In the genomic region with DNA sequence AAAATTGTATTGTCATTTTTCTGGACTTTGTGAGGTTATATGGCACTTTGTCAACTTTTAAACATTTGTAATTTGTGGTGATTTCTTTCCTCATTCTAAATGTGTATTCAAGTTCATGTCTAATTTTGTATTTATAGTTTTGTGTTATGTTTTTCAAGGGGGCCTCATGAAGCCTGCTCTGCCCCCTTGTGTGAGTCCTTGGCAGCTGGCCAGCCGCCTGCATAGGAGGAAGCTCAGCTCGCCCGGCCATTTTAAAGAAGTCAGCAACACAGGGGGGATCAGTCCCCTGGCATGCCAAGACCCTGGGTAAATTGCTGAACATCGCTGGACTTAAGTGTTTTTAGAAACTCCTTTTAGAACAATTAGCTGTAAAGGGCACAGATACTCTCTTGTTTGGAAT, we compare ENCODE assay signal across 24 cellular contexts.
"Had no signal": no experiment of that assay in that cellular context is flagged by ENCODE, and none has a peak within 500 bp of the region (broad histone marks: within the 10 kb centered on the region; RNA-seq: fewer than 3 reads in every experiment).

No MANE protein-coding gene starts in this region.

- H3K4me3 Mint-ChIP-seq: activated naive CD4-positive, alpha-beta T cell treated with anti-CD3 and anti-CD28 coated beads, Interleukin-2, amount 50 U/mL, for 24 hours; dendritic cell treated with granulocyte-macrophage colony-stimulating factor and Interleukin-4, amounts not matched to agents 40 ng/mL and 50 ng/mL, for 4 days; neural crest cell; stimulated activated memory B cell treated with anti-CD40 and anti-IgM and Interleukin-4, amounts not matched to agents 10 μg/mL and 1 μg/mL and 100 μg/mL, for 72 hours; T-helper 2 cell treated with Interferon-gamma antibody and Interleukin-4, amounts not matched to agents 5 μg/mL and 100 μg/mL, for 36 hours; WTC11 had no signal

- H3K27me3 Mint-ChIP-seq: activated naive CD4-positive, alpha-beta T cell treated with anti-CD3 and anti-CD28 coated beads, Interleukin-2, amount 50 U/mL, for 24 hours; dendritic cell treated with granulocyte-macrophage colony-stimulating factor and Interleukin-4, amounts not matched to agents 40 ng/mL and 50 ng/mL, for 4 days; stimulated activated memory B cell treated with anti-CD40 and anti-IgM and Interleukin-4, amounts not matched to agents 10 μg/mL and 1 μg/mL and 100 μg/mL, for 72 hours had no signal

- H3K27ac Mint-ChIP-seq: activated naive CD4-positive, alpha-beta T cell treated with anti-CD3 and anti-CD28 coated beads, Interleukin-2, amount 50 U/mL, for 24 hours; dendritic cell treated with granulocyte-macrophage colony-stimulating factor and Interleukin-4, amounts not matched to agents 40 ng/mL and 50 ng/mL, for 4 days; stimulated activated memory B cell treated with anti-CD40 and anti-IgM and Interleukin-4, amounts not matched to agents 10 μg/mL and 1 μg/mL and 100 μg/mL, for 72 hours; T-helper 2 cell treated with Interferon-gamma antibody and Interleukin-4, amounts not matched to agents 5 μg/mL and 100 μg/mL, for 36 hours; WTC11 had no signal

- H3K9me3 Mint-ChIP-seq: activated naive CD4-positive, alpha-beta T cell treated with anti-CD3 and anti-CD28 coated beads, Interleukin-2, amount 50 U/mL, for 24 hours; dendritic cell treated with granulocyte-macrophage colony-stimulating factor and Interleukin-4, amounts not matched to agents 40 ng/mL and 50 ng/mL, for 4 days had no signal

- H3K27me3 ChIP-seq: body of pancreas, foreskin keratinocyte, stomach, suprapubic skin, tibial nerve had no signal

- H3K4me1 ChIP-seq: body of pancreas, tibial nerve had no signal

- ATAC-seq: body of pancreas; foreskin keratinocyte; left ventricle myocardium superior; sciatic nerve; stimulated activated memory B cell treated with anti-CD40 and anti-IgM and Interleukin-4, amounts not matched to agents 10 μg/mL and 1 μg/mL and 100 μg/mL, for 72 hours; WTC11 had no signal

- FAIRE-seq: small intestine, TTC549, urothelium cell line had no signal

- H3K4me1 Mint-ChIP-seq: activated naive CD4-positive, alpha-beta T cell treated with anti-CD3 and anti-CD28 coated beads, Interleukin-2, amount 50 U/mL, for 24 hours had no signal

- H3K9me3 ChIP-seq: body of pancreas, stomach, suprapubic skin, tibial nerve had no signal

- H3K36me3 Mint-ChIP-seq: activated naive CD4-positive, alpha-beta T cell treated with anti-CD3 and anti-CD28 coated beads, Interleukin-2, amount 50 U/mL, for 24 hours; stimulated activated memory B cell treated with anti-CD40 and anti-IgM and Interleukin-4, amounts not matched to agents 10 μg/mL and 1 μg/mL and 100 μg/mL, for 72 hours had no signal

- H3K36me3 ChIP-seq: suprapubic skin, tibial nerve had no signal

- H3K27ac ChIP-seq: body of pancreas, foreskin keratinocyte, stomach, suprapubic skin, tibial nerve had no signal

- DNase-seq: activated gamma-delta T cell treated with Interleukin-2 at 50 U/mL for 16 hours; activated T-cell treated with anti-CD3 and anti-CD28 coated beads, Interleukin-2, amount 50 U/mL, for 1 hour; anterior cingulate cortex; body of pancreas; effector CD4-positive, alpha-beta T cell; foreskin keratinocyte; hippocampal formation; left ventricle myocardium superior; mammary epithelial cell; posterior cingulate gyrus; small intestine; stimulated activated CD4-positive, alpha-beta T cell treated with anti-CD3 and anti-CD28 coated beads, Interleukin-2, amount 100 ng/mL, for 24 hours; stomach had no signal

- H3K4me3 ChIP-seq: body of pancreas, stomach, suprapubic skin, tibial nerve had no signal
